8 cellular contexts compared by ENCODE assay signal in the genomic region with DNA sequence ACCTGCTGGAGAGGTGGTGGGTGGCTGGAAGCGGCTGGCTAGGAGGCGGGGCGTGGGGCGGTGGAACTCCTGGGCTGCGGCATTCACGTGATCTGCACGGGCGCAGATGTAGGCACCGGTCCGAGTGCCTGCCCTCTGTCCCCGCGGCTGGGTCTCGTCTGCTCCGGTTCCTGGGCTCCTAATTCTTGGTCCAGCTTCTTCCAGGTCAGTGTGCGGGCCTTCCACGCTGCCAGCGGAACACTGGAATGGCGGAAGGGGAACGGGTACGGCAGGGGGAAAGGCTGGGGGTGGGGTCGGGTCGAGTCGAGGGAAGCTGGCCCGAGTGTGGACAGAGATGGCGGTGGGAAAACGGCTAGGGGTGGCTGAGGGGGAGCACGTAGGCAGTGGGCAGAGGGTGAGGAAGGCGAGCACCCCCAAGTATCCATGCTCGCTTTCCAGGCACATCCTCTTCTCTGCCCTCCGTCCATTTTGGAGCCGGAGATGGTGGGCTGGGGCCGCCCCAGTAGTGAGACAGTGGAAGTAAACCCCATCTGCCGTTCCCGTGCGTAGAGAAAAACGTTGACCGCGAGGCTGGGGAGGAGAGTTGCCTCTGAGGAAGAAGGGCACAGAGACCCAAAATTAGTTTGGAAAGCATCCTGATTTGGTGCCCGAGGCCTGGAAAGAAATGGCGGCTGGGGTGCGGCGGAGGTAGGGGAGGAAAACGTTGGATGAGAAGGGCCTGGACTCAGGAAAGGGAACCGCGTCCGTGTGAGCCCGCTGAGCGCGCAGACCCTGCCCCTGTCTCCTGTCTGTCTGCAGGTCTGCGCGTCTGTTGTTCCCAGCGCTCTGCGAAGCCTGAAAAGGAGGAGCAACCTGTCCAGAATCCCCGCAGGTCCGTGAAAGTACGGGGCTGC. TPM values are rescaled to one million over a fixed set of nuclear protein-coding genes. Genes with fewer than 3 reads are reported as not detected.
DNase-seq lines count a peak whose midpoint lies in the region; ATAC-seq, FAIRE-seq and TF ChIP-seq lines count a peak whose summit lies in the region.

TCEAL4 (plus strand) TSS at position 95 of the 893 bp plus-strand sequence. CDS start 1,161 bp downstream, outside the sequence.

- 0 to 34% methylated on average over 20 to 56 of the region's 56 CpGs for WGBS in upper lobe of left lung, 2 donors

- POLR2A ChIA-PET in AG04450 (lab: Yijun Ruan, JAX): interaction anchor here (1.0 kb wide), 1 partner anchor 571 kb away, joined by 5 read pairs; the partner anchor contains the start of gene SLC25A53

- peaks cover 11% of the 10 kb centered on the region for H3K36me3 Mint-ChIP-seq in nephron progenitor cell (ENCODE audit: low read depth)

- H3K9me3 Mint-ChIP-seq in nephron progenitor cell: peaks cover 33% of the 10 kb centered on the region

- H3K27ac ChIP-seq in AG04450 (ENCODE audit: low read depth, low read length) (peak within 1 kb of the TSS; percentile 57), upper lobe of left lung (peak within 1 kb of the TSS; percentile 76 to 92 (median 82))

- DNase-seq in AG04450 (ENCODE audit: low read depth, low spot score) (no peak), NCI-H526 (lab: John Stamatoyannopoulos, UW) (peak; percentile 28 to 80), activated gamma-delta T cell (lab: John Stamatoyannopoulos, UW) (peak; percentile 12), frontal cortex (ENCODE audit: low spot score in 2 of 2) (peak; percentile 26 to 36), nephron progenitor cell (peak; percentile 64), upper lobe of left lung (peak; percentile 63 to 86)

- peak within 1 kb of the TSS; percentile 79 for H3K4me3 ChIP-seq in AG04450 (ENCODE audit: low read depth, low read length)
- H3K4me3 ChIP-seq in upper lobe of left lung: peak within 1 kb of the TSS; percentile 30 to 65 (median 56)

- H3K9me3 ChIP-seq in AG04450 (ENCODE audit: control insufficient read depth, insufficient read depth, low read length): no peaks in the 10 kb centered on the region
- no peaks in the 10 kb centered on the region for H3K9me3 ChIP-seq in upper lobe of left lung

- H3K4me3 Mint-ChIP-seq in nephron progenitor cell: peak within 1 kb of the TSS; percentile 96

- H3K27me3 ChIP-seq in AG04450 (ENCODE audit: control insufficient read depth, insufficient read depth, low read length) (no peaks in the 10 kb centered on the region), upper lobe of left lung (no peaks in the 10 kb centered on the region)

- no peaks in the 10 kb centered on the region for H3K4me1 ChIP-seq in upper lobe of left lung

- H3K36me3 ChIP-seq in upper lobe of left lung: no peaks in the 10 kb centered on the region

- TF ChIP-seq CTCF in AG04450 (IDR thresholded peaks at IDR 0.05; ENCODE audit: low read depth, low read length) (no peak), nephron progenitor cell (IDR thresholded peaks at IDR 0.05) (no peak), upper lobe of left lung (IDR thresholded peaks at IDR 0.05) (no peak)

- CTCF ChIA-PET in AG04450 (lab: Charles Lee): no interaction called here

- H3K4me1 Mint-ChIP-seq in nephron progenitor cell: peaks cover 8% of the 10 kb centered on the region

- H3K27me3 Mint-ChIP-seq in nephron progenitor cell (ENCODE audit: low read depth, poor library complexity): peaks cover 22% of the 10 kb centered on the region

- no peak within 1 kb of the TSS for H3K27ac Mint-ChIP-seq in nephron progenitor cell

- FAIRE-seq in frontal cortex (lab: Jason Lieb, UNC): no peak

- ATAC-seq in GM18858 (IDR thresholded peaks at IDR 0.05; ENCODE audit: unreplicated experiment) (peak; percentile 69), HG03045 (IDR thresholded peaks at IDR 0.05; ENCODE audit: unreplicated experiment) (peak; percentile 76), upper lobe of left lung (ENCODE audit: low FRiP score in 2 of 2) (peak; percentile 78 to 94)

- TF ChIP-seq EP300 in upper lobe of left lung (IDR thresholded peaks at IDR 0.05): no peak

- peak in 2 of 4 donors; percentile 29 to 51 for TF ChIP-seq POLR2A in upper lobe of left lung (IDR thresholded peaks at IDR 0.05)

RNA-seq across cellular contexts. Expression of gene TCEAL4, which starts in this region (rescaled TPM):
- 36.2 and 43.9 TPM in 2 replicates for polyA plus RNA-seq in AG04450 (2011; rRNA removed)
- 8.1 and 11.3 TPM in 2 replicates for polyA minus RNA-seq in AG04450 (2011; rRNA and poly(A)+ RNA removed)
- total RNA-seq in frontal cortex (54.2 TPM), upper lobe of left lung (100 to 1,000 TPM in 2 of 6 donors, 10 to 100 TPM in 4; 68.5 to 141 (median 90.8) TPM)
